ENCODE assay signal across 2 cellular contexts in the genomic region with DNA sequence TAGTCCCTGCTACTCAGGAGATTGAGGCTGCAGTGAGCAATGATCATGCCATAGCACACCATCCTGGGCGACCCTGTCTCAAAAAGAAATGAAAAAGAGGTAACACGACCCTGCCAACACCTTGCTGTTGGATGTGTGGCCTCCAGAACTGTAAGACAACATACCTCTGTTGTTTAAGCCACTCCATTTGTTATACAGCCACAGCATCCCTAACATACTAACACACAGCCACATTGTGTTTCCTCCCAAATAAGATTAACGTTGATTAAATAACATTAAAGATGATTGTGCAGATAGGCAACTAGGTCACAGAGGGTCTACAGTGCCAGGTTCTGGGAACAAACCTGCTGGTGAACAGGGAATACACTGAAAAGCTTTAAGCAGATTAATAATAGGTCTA.
TF ChIP-seq lines count a peak whose summit lies in the region.

No MANE protein-coding gene starts in this region.

TF ChIP-seq in GM23338, 12 proteins besides CTCF, POLR2A, EP300 and RAD21 (continued from another document):
- TF ChIP-seq STAT1 (IDR thresholded peaks at IDR 0.05; ENCODE audit: unreplicated experiment) (no peak), JUNB (IDR thresholded peaks at IDR 0.05; ENCODE audit: unreplicated experiment) (no peak)
- TF ChIP-seq, protein P1, sequence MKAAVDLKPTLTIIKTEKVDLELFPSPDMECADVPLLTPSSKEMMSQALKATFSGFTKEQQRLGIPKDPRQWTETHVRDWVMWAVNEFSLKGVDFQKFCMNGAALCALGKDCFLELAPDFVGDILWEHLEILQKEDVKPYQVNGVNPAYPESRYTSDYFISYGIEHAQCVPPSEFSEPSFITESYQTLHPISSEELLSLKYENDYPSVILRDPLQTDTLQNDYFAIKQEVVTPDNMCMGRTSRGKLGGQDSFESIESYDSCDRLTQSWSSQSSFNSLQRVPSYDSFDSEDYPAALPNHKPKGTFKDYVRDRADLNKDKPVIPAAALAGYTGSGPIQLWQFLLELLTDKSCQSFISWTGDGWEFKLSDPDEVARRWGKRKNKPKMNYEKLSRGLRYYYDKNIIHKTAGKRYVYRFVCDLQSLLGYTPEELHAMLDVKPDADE (IDR thresholded peaks at IDR 0.05) = no peak
- TF ChIP-seq, protein P2, sequence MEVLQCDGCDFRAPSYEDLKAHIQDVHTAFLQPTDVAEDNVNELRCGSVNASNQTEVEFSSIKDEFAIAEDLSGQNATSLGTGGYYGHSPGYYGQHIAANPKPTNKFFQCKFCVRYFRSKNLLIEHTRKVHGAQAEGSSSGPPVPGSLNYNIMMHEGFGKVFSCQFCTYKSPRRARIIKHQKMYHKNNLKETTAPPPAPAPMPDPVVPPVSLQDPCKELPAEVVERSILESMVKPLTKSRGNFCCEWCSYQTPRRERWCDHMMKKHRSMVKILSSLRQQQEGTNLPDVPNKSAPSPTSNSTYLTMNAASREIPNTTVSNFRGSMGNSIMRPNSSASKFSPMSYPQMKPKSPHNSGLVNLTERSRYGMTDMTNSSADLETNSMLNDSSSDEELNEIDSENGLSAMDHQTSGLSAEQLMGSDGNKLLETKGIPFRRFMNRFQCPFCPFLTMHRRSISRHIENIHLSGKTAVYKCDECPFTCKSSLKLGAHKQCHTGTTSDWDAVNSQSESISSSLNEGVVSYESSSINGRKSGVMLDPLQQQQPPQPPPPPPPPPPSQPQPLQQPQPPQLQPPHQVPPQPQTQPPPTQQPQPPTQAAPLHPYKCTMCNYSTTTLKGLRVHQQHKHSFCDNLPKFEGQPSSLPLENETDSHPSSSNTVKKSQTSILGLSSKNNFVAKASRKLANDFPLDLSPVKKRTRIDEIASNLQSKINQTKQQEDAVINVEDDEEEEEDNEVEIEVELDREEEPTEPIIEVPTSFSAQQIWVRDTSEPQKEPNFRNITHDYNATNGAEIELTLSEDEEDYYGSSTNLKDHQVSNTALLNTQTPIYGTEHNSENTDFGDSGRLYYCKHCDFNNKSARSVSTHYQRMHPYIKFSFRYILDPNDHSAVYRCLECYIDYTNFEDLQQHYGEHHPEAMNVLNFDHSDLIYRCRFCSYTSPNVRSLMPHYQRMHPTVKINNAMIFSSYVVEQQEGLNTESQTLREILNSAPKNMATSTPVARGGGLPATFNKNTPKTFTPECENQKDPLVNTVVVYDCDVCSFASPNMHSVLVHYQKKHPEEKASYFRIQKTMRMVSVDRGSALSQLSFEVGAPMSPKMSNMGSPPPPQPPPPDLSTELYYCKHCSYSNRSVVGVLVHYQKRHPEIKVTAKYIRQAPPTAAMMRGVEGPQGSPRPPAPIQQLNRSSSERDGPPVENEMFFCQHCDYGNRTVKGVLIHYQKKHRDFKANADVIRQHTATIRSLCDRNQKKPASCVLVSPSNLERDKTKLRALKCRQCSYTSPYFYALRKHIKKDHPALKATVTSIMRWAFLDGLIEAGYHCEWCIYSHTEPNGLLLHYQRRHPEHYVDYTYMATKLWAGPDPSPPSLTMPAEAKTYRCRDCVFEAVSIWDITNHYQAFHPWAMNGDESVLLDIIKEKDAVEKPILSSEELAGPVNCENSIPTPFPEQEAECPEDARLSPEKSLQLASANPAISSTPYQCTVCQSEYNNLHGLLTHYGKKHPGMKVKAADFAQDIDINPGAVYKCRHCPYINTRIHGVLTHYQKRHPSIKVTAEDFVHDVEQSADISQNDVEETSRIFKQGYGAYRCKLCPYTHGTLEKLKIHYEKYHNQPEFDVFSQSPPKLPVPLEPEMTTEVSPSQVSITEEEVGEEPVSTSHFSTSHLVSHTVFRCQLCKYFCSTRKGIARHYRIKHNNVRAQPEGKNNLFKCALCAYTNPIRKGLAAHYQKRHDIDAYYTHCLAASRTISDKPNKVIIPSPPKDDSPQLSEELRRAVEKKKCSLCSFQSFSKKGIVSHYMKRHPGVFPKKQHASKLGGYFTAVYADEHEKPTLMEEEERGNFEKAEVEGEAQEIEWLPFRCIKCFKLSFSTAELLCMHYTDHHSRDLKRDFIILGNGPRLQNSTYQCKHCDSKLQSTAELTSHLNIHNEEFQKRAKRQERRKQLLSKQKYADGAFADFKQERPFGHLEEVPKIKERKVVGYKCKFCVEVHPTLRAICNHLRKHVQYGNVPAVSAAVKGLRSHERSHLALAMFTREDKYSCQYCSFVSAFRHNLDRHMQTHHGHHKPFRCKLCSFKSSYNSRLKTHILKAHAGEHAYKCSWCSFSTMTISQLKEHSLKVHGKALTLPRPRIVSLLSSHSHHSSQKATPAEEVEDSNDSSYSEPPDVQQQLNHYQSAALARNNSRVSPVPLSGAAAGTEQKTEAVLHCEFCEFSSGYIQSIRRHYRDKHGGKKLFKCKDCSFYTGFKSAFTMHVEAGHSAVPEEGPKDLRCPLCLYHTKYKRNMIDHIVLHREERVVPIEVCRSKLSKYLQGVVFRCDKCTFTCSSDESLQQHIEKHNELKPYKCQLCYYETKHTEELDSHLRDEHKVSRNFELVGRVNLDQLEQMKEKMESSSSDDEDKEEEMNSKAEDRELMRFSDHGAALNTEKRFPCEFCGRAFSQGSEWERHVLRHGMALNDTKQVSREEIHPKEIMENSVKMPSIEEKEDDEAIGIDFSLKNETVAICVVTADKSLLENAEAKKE (CRISPR knock-in tag; IDR thresholded peaks at IDR 0.05) = no peak

TF ChIP-seq in endothelial cell of umbilical vein, 7 proteins besides CTCF, POLR2A, EP300 and RAD21 (continued from another document):
- TF ChIP-seq MYC (IDR thresholded peaks at IDR 0.05; ENCODE audit: low read depth, low read length) (no peak), FOS (IDR thresholded peaks at IDR 0.05; ENCODE audit: borderline replicate concordance, insufficient read depth, low read length) (no peak), EZH2 (IDR thresholded peaks at IDR 0.05; ENCODE audit: borderline replicate concordance, low read depth, low read length, severe bottlenecking) (no peak), POLR2AphosphoS5 (IDR thresholded peaks at IDR 0.05; ENCODE audit: insufficient read depth, low read depth, low read length) (no peak), JUN (IDR thresholded peaks at IDR 0.05; ENCODE audit: borderline replicate concordance, insufficient read depth, insufficient read length, low read depth) (no peak)
- TF ChIP-seq, protein P3, sequence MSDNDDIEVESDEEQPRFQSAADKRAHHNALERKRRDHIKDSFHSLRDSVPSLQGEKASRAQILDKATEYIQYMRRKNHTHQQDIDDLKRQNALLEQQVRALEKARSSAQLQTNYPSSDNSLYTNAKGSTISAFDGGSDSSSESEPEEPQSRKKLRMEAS (IDR thresholded peaks at IDR 0.05; ENCODE audit: insufficient read depth, insufficient read length) = no peak
